Comparison of ENCODE assay signal across 18 cellular contexts in genomic region chr2:135607561-135607960, GRCh38.
DNase-seq lines count a peak whose midpoint lies in the region; ATAC-seq, FAIRE-seq and TF ChIP-seq lines count a peak whose summit lies in the region.
"Had no signal": no experiment of that assay in that cellular context is flagged by ENCODE, and none has a peak within 500 bp of the region (broad histone marks: within the 10 kb centered on the region; RNA-seq: fewer than 3 reads in every experiment).

No MANE protein-coding gene starts in this region.

- TF ChIP-seq POLR2A in endothelial cell of umbilical vein (IDR thresholded peaks at IDR 0.05; ENCODE audit: low read depth, low read length) = no peak

- H3K27me3 ChIP-seq in endothelial cell of umbilical vein (ENCODE audit: control insufficient read depth in 2 of 2, insufficient read depth in 2 of 2, low read length in 2 of 2) = no peaks in the 10 kb centered on the region
- H3K27me3 ChIP-seq: BE2C, Peyer's patch had no signal

- dilution Hi-C loops in endothelial cell of umbilical vein (cut with MboI; ENCODE audit: extremely low pct_ligation_motif_present, low sequenced_read_pairs) = no loop called here

- TF ChIP-seq CTCF in endothelial cell of umbilical vein (IDR thresholded peaks at IDR 0.05; ENCODE audit: extremely low read depth in 1 of 2, insufficient read depth in 1 of 2, low read depth in 1 of 2, low read length in 2 of 2) = no peak
- no peak for TF ChIP-seq CTCF in omental fat pad (IDR thresholded peaks at IDR 0.05)
- TF ChIP-seq CTCF in type B pancreatic cell (conservative IDR thresholded peaks at IDR 0.05) = no peak

- POLR2A ChIA-PET in endothelial cell of umbilical vein (lab: Charles Lee) = no interaction called here

- H4K20me1 ChIP-seq in endothelial cell of umbilical vein (replicated peaks; ENCODE audit: control insufficient read depth, extremely low read depth, insufficient read depth, low read length) = no peaks in the 10 kb centered on the region

- H3K27me3 Mint-ChIP-seq in type B pancreatic cell = no peaks in the 10 kb centered on the region

- CTCF ChIA-PET in endothelial cell of umbilical vein (lab: Charles Lee) = interaction anchor here (1.5 kb wide), 1 partner anchor 67 kb away, joined by 3 read pairs; no protein-coding TSS in a partner anchor

- no peaks in the 10 kb centered on the region for H3K9me3 ChIP-seq in endothelial cell of umbilical vein (replicated peaks; ENCODE audit: control insufficient read depth, insufficient read depth, low read length)
- H3K9me3 ChIP-seq: BE2C, Peyer's patch had no signal

- peaks cover 9% of the 10 kb centered on the region for H3K36me3 Mint-ChIP-seq in type B pancreatic cell

- H3K9me3 Mint-ChIP-seq in type B pancreatic cell = no peaks in the 10 kb centered on the region
- H3K9me3 Mint-ChIP-seq: CD8-positive, alpha-beta T cell had no signal

- no peaks in the 10 kb centered on the region for H3K36me3 ChIP-seq in endothelial cell of umbilical vein (ENCODE audit: control insufficient read depth in 2 of 2, extremely low read depth in 1 of 2, insufficient read depth in 2 of 2, low read length in 2 of 2)
- H3K36me3 ChIP-seq: BE2C had no signal

- no peak overlapping the region for H3K4me3 Mint-ChIP-seq in type B pancreatic cell
- H3K4me3 Mint-ChIP-seq: CD8-positive, alpha-beta T cell had no signal

- intact Hi-C loops in endothelial cell of umbilical vein (cut with micrococcal nuclease) = no loop called here

- no peak for FAIRE-seq in endothelial cell of umbilical vein (lab: Jason Lieb, UNC)
- FAIRE-seq: H54 had no signal

- H3K9ac ChIP-seq in endothelial cell of umbilical vein (replicated peaks; ENCODE audit: extremely low read depth, insufficient read depth, low read length) = no peak overlapping the region
- H3K9ac ChIP-seq: KMS-11 had no signal

- DNase-seq in EL (peak; percentile 7), amniotic epithelial cell (ENCODE audit: low read depth) (peak; percentile 49), endothelial cell of umbilical vein (ENCODE audit: low read depth, low spot score) (peak; percentile 49), glomerular endothelial cell (ENCODE audit: extremely low read depth, low read depth, low spot score) (peak; percentile 14), omental fat pad (ENCODE audit: low spot score) (no peak), KG1 (lab: John Stamatoyannopoulos, UW) (no peak), type B pancreatic cell (ENCODE audit: extremely low spot score, unreplicated experiment) (no peak), islet precursor cell (no peak)
- DNase-seq: BE2C; CD8-positive, alpha-beta T cell; NCI-H1417; NCI-H2029; NCI-H2171 treated with DMSO at 0.1 percent for 48 hours; NCI-H510A treated with DMSO at 0.1 percent for 48 hours; Peyer's patch; Right ventricle myocardium superior had no signal

- no peak overlapping the region for H3K27ac Mint-ChIP-seq in type B pancreatic cell
- H3K27ac Mint-ChIP-seq: CD8-positive, alpha-beta T cell had no signal

- no peak overlapping the region for H3K4me3 ChIP-seq in endothelial cell of umbilical vein (replicated peaks in 1 of 3; ENCODE audit: insufficient read depth in 1 of 3, low read depth in 1 of 3, low read length in 3 of 3)
- H3K4me3 ChIP-seq: Peyer's patch had no signal

- H3K4me1 Mint-ChIP-seq in type B pancreatic cell (ENCODE audit: unreplicated experiment) = no peaks in the 10 kb centered on the region

- no peak overlapping the region for H3K4me2 ChIP-seq in endothelial cell of umbilical vein (ENCODE audit: insufficient read depth, low read length)
- H3K4me2 ChIP-seq: KMS-11 had no signal

- H2AFZ ChIP-seq in endothelial cell of umbilical vein (ENCODE audit: low read depth, low read length) = no peak overlapping the region

- no peaks in the 10 kb centered on the region for H3K4me1 ChIP-seq in endothelial cell of umbilical vein (ENCODE audit: control insufficient read depth, extremely low read depth, insufficient read depth, low read length)
- H3K4me1 ChIP-seq: BE2C, Peyer's patch had no signal

- H3K9me1 ChIP-seq in endothelial cell of umbilical vein (replicated peaks; ENCODE audit: control insufficient read depth, extremely low read depth, insufficient read depth, low read length) = no peaks in the 10 kb centered on the region

- no TSS peak for BruUV-seq in endothelial cell of umbilical vein (replicated peaks; lab: Mats Ljungman, UMichigan)

- H3K79me2 ChIP-seq in endothelial cell of umbilical vein (ENCODE audit: control insufficient read depth, insufficient read depth, low read length) = no peaks in the 10 kb centered on the region

- H3K27ac ChIP-seq in endothelial cell of umbilical vein (ENCODE audit: insufficient read depth, low read depth, low read length) = no peak overlapping the region
- H3K27ac ChIP-seq: KMS-11, Peyer's patch had no signal

- no peak for ATAC-seq in omental fat pad (ENCODE audit: low FRiP score)
- ATAC-seq: CD8-positive, alpha-beta T cell had no signal

TF ChIP-seq in endothelial cell of umbilical vein, 7 proteins besides CTCF, POLR2A, EP300 and RAD21:
- TF ChIP-seq MAX (IDR thresholded peaks at IDR 0.05; ENCODE audit: insufficient read depth, insufficient read length) = no peak
- no peak for TF ChIP-seq GATA2 (IDR thresholded peaks at IDR 0.05; ENCODE audit: insufficient read depth, insufficient read length, low read depth, low read length)
- no peak for TF ChIP-seq JUN (IDR thresholded peaks at IDR 0.05; ENCODE audit: borderline replicate concordance, insufficient read depth, insufficient read length, low read depth)
- no peak for TF ChIP-seq POLR2AphosphoS5 (IDR thresholded peaks at IDR 0.05; ENCODE audit: insufficient read depth, low read depth, low read length)
- no peak for TF ChIP-seq FOS (IDR thresholded peaks at IDR 0.05; ENCODE audit: borderline replicate concordance, insufficient read depth, low read length)

Comparison
In these comparisons a context has a peak if more than half of its experiments do, and no peak if none do; other contexts are left out.
1. DNase-seq: peak in EL (single experiment), amniotic epithelial cell (single experiment), endothelial cell of umbilical vein (single experiment) and glomerular endothelial cell (single experiment); none in omental fat pad (single experiment), KG1 (single experiment), type B pancreatic cell (single experiment) and islet precursor cell (single experiment).